ENCODE assay signal across 8 cellular contexts in genomic region chr3:99920530-99921376, GRCh38.
DNase-seq lines count a peak whose midpoint lies in the region; ATAC-seq, FAIRE-seq and TF ChIP-seq lines count a peak whose summit lies in the region.

No MANE protein-coding gene starts in this region.

- H3K36me3 ChIP-seq in IMR-90 (ENCODE audit: control insufficient read depth, insufficient read depth, low read length) (no peaks in the 10 kb centered on the region), astrocyte (ENCODE audit: insufficient read depth, low read length) (no peaks in the 10 kb centered on the region), kidney (ENCODE audit: control insufficient read depth in 1 of 2, insufficient read depth in 2 of 2, low read length in 2 of 2) (no peaks in the 10 kb centered on the region), tibial nerve (no peaks in the 10 kb centered on the region), neuronal stem cell (replicated peaks in 1 of 2; ENCODE audit: control insufficient read depth in 2 of 2, insufficient read depth in 2 of 2, low read length in 2 of 2) (no peaks in the 10 kb centered on the region)
- no peaks in the 10 kb centered on the region for H3K36me3 ChIP-seq in CD4-positive, alpha-beta memory T cell (ENCODE audit: insufficient read depth, low read length)

- H2AK5ac ChIP-seq in IMR-90 (ENCODE audit: low read depth, low read length): peak overlapping the region; percentile 95
- H2AK5ac ChIP-seq in neuronal stem cell (ENCODE audit: low read depth, low read length): no peak overlapping the region

- H2AFZ ChIP-seq in IMR-90 (replicated peaks; ENCODE audit: low read length, poor library complexity) (no peak overlapping the region), astrocyte (ENCODE audit: low read depth, low read length) (no peak overlapping the region), neuronal stem cell (ENCODE audit: low read length) (no peak overlapping the region)

- TF ChIP-seq CTCF in IMR-90 (conservative IDR thresholded peaks at IDR 0.05; ENCODE audit: low read depth, low read length) (no peak), astrocyte (IDR thresholded peaks at IDR 0.05; ENCODE audit: insufficient read depth, low read depth, low read length) (no peak), kidney (IDR thresholded peaks at IDR 0.05; ENCODE audit: borderline replicate concordance, extremely low read depth, insufficient read depth) (no peak), tibial nerve (IDR thresholded peaks at IDR 0.05) (no peak)

- no peaks in the 10 kb centered on the region for H3K27me3 Mint-ChIP-seq in astrocyte (ENCODE audit: low read depth, unreplicated experiment)
- H3K27me3 Mint-ChIP-seq in CD4-positive, alpha-beta memory T cell: no peaks in the 10 kb centered on the region

- peak overlapping the region; percentile 52 to 59; a peak in 3 of 4 replicates for H4K8ac ChIP-seq in IMR-90 (ENCODE audit: low read depth in 2 of 2, low read length in 2 of 2)
- no peak overlapping the region for H4K8ac ChIP-seq in neuronal stem cell (ENCODE audit: low read depth, low read length)

- no peak for TF ChIP-seq RAD21 in IMR-90 (IDR thresholded peaks at IDR 0.05; ENCODE audit: low read length)

- H4K20me1 ChIP-seq in IMR-90 (ENCODE audit: insufficient read depth, low read length): 0 out of 2 replicates have a peak, but pooled peaks cover 3% of the 10 kb centered on the region
- H4K20me1 ChIP-seq in astrocyte (ENCODE audit: insufficient read depth, low read length): no peaks in the 10 kb centered on the region

- no peak for FAIRE-seq in astrocyte (lab: Jason Lieb, UNC)
- no peak for FAIRE-seq in kidney (lab: Jason Lieb, UNC)

- CTCF ChIA-PET in IMR-90 (lab: Yijun Ruan, JAX): no interaction called here
- CTCF ChIA-PET in CD4-positive, alpha-beta memory T cell (lab: Charles Lee; ENCODE audit: partially characterized antibody): no interaction called here

- DNase-seq in Ammon's horn (ENCODE audit: low spot score): peak; percentile 53
- peak; percentile 76 for DNase-seq in IMR-90
- no peak for DNase-seq in astrocyte (ENCODE audit: low read depth)
- DNase-seq in kidney: peak; percentile 63
- DNase-seq in tibial nerve (ENCODE audit: low spot score in 2 of 2): peak; percentile 75 to 87
- DNase-seq in neuronal stem cell (ENCODE audit: low spot score): no peak
- no peak for DNase-seq in CD4-positive, alpha-beta memory T cell

- peak overlapping the region; percentile 43 for H2BK20ac ChIP-seq in IMR-90 (ENCODE audit: low read depth, low read length)

- peaks cover 11% of the 10 kb centered on the region for H3K4me1 ChIP-seq in IMR-90 (ENCODE audit: control insufficient read depth, insufficient read depth, low read length)
- H3K4me1 ChIP-seq in astrocyte (ENCODE audit: insufficient read depth, low read length): peaks cover 8% of the 10 kb centered on the region
- H3K4me1 ChIP-seq in kidney (ENCODE audit: control insufficient read depth in 1 of 2, insufficient read depth in 1 of 2, low read depth in 1 of 2, low read length in 2 of 2): peaks cover 0 to 2% of the 10 kb centered on the region in 2 donors
- peaks cover 0 to 45% (median 13%) of the 10 kb centered on the region in 4 donors for H3K4me1 ChIP-seq in tibial nerve
- peaks cover 8 to 12% of the 10 kb centered on the region in 2 donors for H3K4me1 ChIP-seq in neuronal stem cell (ENCODE audit: control insufficient read depth in 2 of 2, insufficient read depth in 1 of 2, low read depth in 1 of 2, low read length in 2 of 2)
- no peaks in the 10 kb centered on the region for H3K4me1 ChIP-seq in CD4-positive, alpha-beta memory T cell (ENCODE audit: insufficient read depth, low read length)

- H3K18ac ChIP-seq in IMR-90 (ENCODE audit: low read depth, low read length) (peak overlapping the region; percentile 90), neuronal stem cell (ENCODE audit: low read length) (no peak overlapping the region)

- intact Hi-C loops in IMR-90 (cut with micrococcal nuclease) (no loop called here), kidney (cut with DNase I) (no loop called here)
- intact Hi-C loops in CD4-positive, alpha-beta memory T cell (cut with micrococcal nuclease): no loop called here

- H2BK120ac ChIP-seq in IMR-90 (ENCODE audit: low read depth, low read length): peak overlapping the region; percentile 63
- no peak overlapping the region for H2BK120ac ChIP-seq in neuronal stem cell (ENCODE audit: low read depth, low read length)

- H3K27me3 ChIP-seq in IMR-90 (ENCODE audit: control insufficient read depth, insufficient read depth, low read length) (no peaks in the 10 kb centered on the region), astrocyte (ENCODE audit: insufficient read depth, low read length) (no peaks in the 10 kb centered on the region), tibial nerve (no peaks in the 10 kb centered on the region), neuronal stem cell (ENCODE audit: control insufficient read depth in 3 of 3, insufficient read depth in 3 of 3, low read depth in 1 of 3, low read length in 3 of 3) (no peaks in the 10 kb centered on the region)
- no peaks in the 10 kb centered on the region for H3K27me3 ChIP-seq in CD4-positive, alpha-beta memory T cell (ENCODE audit: insufficient read depth, low read length)

- no peak overlapping the region for H3K4me3 Mint-ChIP-seq in astrocyte (ENCODE audit: unreplicated experiment)
- H3K4me3 Mint-ChIP-seq in CD4-positive, alpha-beta memory T cell: no peak overlapping the region

- in situ Hi-C loops in IMR-90 (cut with MboI; ENCODE audit: low sequenced_read_pairs): no loop called here

- H2BK15ac ChIP-seq in IMR-90 (ENCODE audit: low read depth, low read length) (0 out of 3 replicates have a peak overlapping the region, but pooled peaks have one; percentile 42), neuronal stem cell (ENCODE audit: low read length) (no peak overlapping the region)

- H3K27ac Mint-ChIP-seq in astrocyte (ENCODE audit: unreplicated experiment): peak overlapping the region; percentile 72
- peak overlapping the region in 1 of 7 donors; percentile 58 for H3K27ac Mint-ChIP-seq in CD4-positive, alpha-beta memory T cell

- H3K14ac ChIP-seq in IMR-90 (replicated peaks; ENCODE audit: low read depth, low read length) (peak overlapping the region; percentile 61; the same call in 1 of the 2 replicates), neuronal stem cell (ENCODE audit: low read length) (no peak overlapping the region)

- no peak overlapping the region for H2AK9ac ChIP-seq in IMR-90 (replicated peaks; ENCODE audit: low read depth, low read length, poor library complexity)

- H4K5ac ChIP-seq in IMR-90 (ENCODE audit: low read depth, low read length): peak overlapping the region; percentile 81

- no peaks in the 10 kb centered on the region for H3K9me3 Mint-ChIP-seq in astrocyte (ENCODE audit: unreplicated experiment)
- H3K9me3 Mint-ChIP-seq in CD4-positive, alpha-beta memory T cell: peaks cover 0 to 3% (median 0%) of the 10 kb centered on the region in 8 donors

- 42% methylated on average over 3 of the region's 9 CpGs; no CpG with 5 or more reads in 1 of the 2 experiments for WGBS in IMR-90 (ENCODE audit: extremely low coverage in 2 of 2, insufficient read length in 1 of 2), 2 experiments
- 57% methylated on average over 9 of the region's 9 CpGs for WGBS in tibial nerve, 2 donors
- WGBS in neuronal stem cell (ENCODE audit: extremely low coverage in 2 of 2, insufficient read length in 2 of 2, insufficient replicate concordance in 1 of 2), 2 donors: no CpG with 5 or more reads among the region's 9 CpGs

- no peak overlapping the region for H2BK12ac ChIP-seq in neuronal stem cell (ENCODE audit: low read length)

- H3K23ac ChIP-seq in IMR-90 (ENCODE audit: low read depth, low read length): peak overlapping the region; percentile 77
- no peak overlapping the region for H3K23ac ChIP-seq in neuronal stem cell (ENCODE audit: low read depth, low read length, poor library complexity)

- no peak for TF ChIP-seq POLR2A in IMR-90 (IDR thresholded peaks at IDR 0.05; ENCODE audit: low read depth, low read length)
- TF ChIP-seq POLR2A in tibial nerve (IDR thresholded peaks at IDR 0.05): no peak

- no TSS peak for BruUV-seq in IMR-90 (replicated peaks; lab: Mats Ljungman, UMichigan)

- ATAC-seq in IMR-90 (ENCODE audit: low read depth): peak; percentile 59
- no peak for ATAC-seq in HG02642 (IDR thresholded peaks at IDR 0.05; ENCODE audit: poor library complexity, unreplicated experiment)

- no peak overlapping the region for H3K4me3 ChIP-seq in IMR-90 (ENCODE audit: insufficient read depth, low read depth, low read length)
- no peak overlapping the region for H3K4me3 ChIP-seq in astrocyte (ENCODE audit: insufficient read depth, low read depth, low read length)
- no peak overlapping the region for H3K4me3 ChIP-seq in kidney (ENCODE audit: low read length in 2 of 2)
- H3K4me3 ChIP-seq in tibial nerve: no peak overlapping the region
- H3K4me3 ChIP-seq in neuronal stem cell (ENCODE audit: low read length in 2 of 2): no peak overlapping the region
- no peak overlapping the region for H3K4me3 ChIP-seq in CD4-positive, alpha-beta memory T cell (ENCODE audit: low read length in 2 of 2)

- H3K9ac ChIP-seq in IMR-90 (ENCODE audit: low read depth, low read length) (no peak overlapping the region), astrocyte (ENCODE audit: low read length) (no peak overlapping the region), kidney (ENCODE audit: low read length in 2 of 2) (no peak overlapping the region), neuronal stem cell (ENCODE audit: low read depth, low read length, poor library complexity) (no peak overlapping the region)

- H3K4me2 ChIP-seq in IMR-90 (ENCODE audit: low read depth, low read length) (peak overlapping the region; percentile 8; the same call in 1 of the 2 replicates), astrocyte (ENCODE audit: low read length) (no peak overlapping the region), neuronal stem cell (ENCODE audit: insufficient read depth, low read length, poor library complexity, severe bottlenecking) (no peak overlapping the region)

- dilution Hi-C loops in IMR-90 (cut with HindIII; ENCODE audit: low sequenced_read_pairs, unreplicated experiment): no loop called here

- H3K27ac ChIP-seq in IMR-90 (ENCODE audit: insufficient read depth, low read length) (peak overlapping the region; percentile 34; the same call in 1 of the 2 replicates), astrocyte (ENCODE audit: low read depth, low read length) (no peak overlapping the region), kidney (ENCODE audit: low read depth in 2 of 2, low read length in 2 of 2) (no peak overlapping the region), tibial nerve (peak overlapping the region; percentile 36 to 78 (median 62)), neuronal stem cell (replicated peaks; ENCODE audit: low read length) (no peak overlapping the region)
- no peak overlapping the region for H3K27ac ChIP-seq in CD4-positive, alpha-beta memory T cell (ENCODE audit: low read depth, low read length)

- H3K9me3 ChIP-seq in IMR-90 (ENCODE audit: control insufficient read depth, insufficient read depth, low read length): no peaks in the 10 kb centered on the region
- no peaks in the 10 kb centered on the region for H3K9me3 ChIP-seq in astrocyte (ENCODE audit: insufficient read depth, low read depth, low read length)
- no peaks in the 10 kb centered on the region for H3K9me3 ChIP-seq in kidney (ENCODE audit: control insufficient read depth in 1 of 2, low read length in 2 of 2)
- H3K9me3 ChIP-seq in tibial nerve: no peaks in the 10 kb centered on the region
- no peaks in the 10 kb centered on the region for H3K9me3 ChIP-seq in neuronal stem cell (replicated peaks in 1 of 2; ENCODE audit: control insufficient read depth in 2 of 2, insufficient read depth in 1 of 2, low read depth in 1 of 2, low read length in 2 of 2)
- no peaks in the 10 kb centered on the region for H3K9me3 ChIP-seq in CD4-positive, alpha-beta memory T cell (ENCODE audit: control insufficient read depth in 1 of 2, low read length in 2 of 2)

- H3K4me1 Mint-ChIP-seq in astrocyte (ENCODE audit: low read depth, unreplicated experiment): peaks cover 19% of the 10 kb centered on the region
- H3K4me1 Mint-ChIP-seq in CD4-positive, alpha-beta memory T cell: peaks cover 0 to 7% (median 6%) of the 10 kb centered on the region in 4 donors

- peak overlapping the region; percentile 7 for H2BK5ac ChIP-seq in IMR-90 (ENCODE audit: low read depth, low read length, poor library complexity, severe bottlenecking)
- H2BK5ac ChIP-seq in neuronal stem cell (ENCODE audit: low read length): no peak overlapping the region

- H3K36me3 Mint-ChIP-seq in astrocyte (ENCODE audit: low read depth, unreplicated experiment): no peaks in the 10 kb centered on the region
- peaks cover 2 to 17% of the 10 kb centered on the region in 2 donors for H3K36me3 Mint-ChIP-seq in CD4-positive, alpha-beta memory T cell

- H3K4ac ChIP-seq in IMR-90 (ENCODE audit: low read depth, low read length): peak overlapping the region; percentile 59
- H3K4ac ChIP-seq in neuronal stem cell (ENCODE audit: low read length): no peak overlapping the region

- H4K91ac ChIP-seq in IMR-90 (ENCODE audit: insufficient read depth, low read depth, low read length) (peak overlapping the region; percentile 44), neuronal stem cell (ENCODE audit: low read depth, low read length, poor library complexity) (no peak overlapping the region)

- peaks cover 12% of the 10 kb centered on the region for H3K9me1 ChIP-seq in IMR-90 (ENCODE audit: insufficient read depth, low read length)

- POLR2A ChIA-PET in IMR-90 (lab: Charles Lee; ENCODE audit: unreplicated experiment): no interaction called here
- POLR2A ChIA-PET in CD4-positive, alpha-beta memory T cell (lab: Charles Lee; ENCODE audit: partially characterized antibody): no interaction called here

- H3K79me1 ChIP-seq in IMR-90 (ENCODE audit: low read depth in 1 of 2, low read length in 2 of 2) (peaks cover 0 to 13% of the 10 kb centered on the region in 2 experiments; a peak in 2 of 4 replicates), neuronal stem cell (ENCODE audit: low read depth, low read length) (no peaks in the 10 kb centered on the region)

- H3K56ac ChIP-seq in IMR-90 (ENCODE audit: extremely low read depth, insufficient read depth, low read length): no peak overlapping the region

- peak in 1 of 2 donors; percentile 64 for TF ChIP-seq EP300 in tibial nerve (IDR thresholded peaks at IDR 0.05)

- H3K79me2 ChIP-seq in astrocyte (ENCODE audit: insufficient read depth, low read length): no peaks in the 10 kb centered on the region

Comparison
In these comparisons a context has a peak if more than half of its experiments do, and no peak if none do; other contexts are left out.
1. DNase-seq: peak in Ammon's horn (single experiment), IMR-90 (single experiment), kidney (single experiment) and tibial nerve (2 of 2); none in astrocyte (single experiment), neuronal stem cell (single experiment) and CD4-positive, alpha-beta memory T cell (0 of 5).
2. H3K27ac ChIP-seq: peak in IMR-90 (single experiment) and tibial nerve (4 of 4); none in astrocyte (single experiment), kidney (0 of 2), neuronal stem cell (single experiment) and CD4-positive, alpha-beta memory T cell (single experiment).